1 cellular context compared by ENCODE assay signal in genomic region chr14:103492156-103492555, GRCh38.
TF ChIP-seq lines count a peak whose summit lies in the region.

No MANE protein-coding gene starts in this region.

TF ChIP-seq in GM23338, 12 proteins besides CTCF, POLR2A, EP300 and RAD21 (continued from another document):
- TF ChIP-seq ZNF462 (CRISPR knock-in tag; IDR thresholded peaks at IDR 0.05) (no peak), EZH2phosphoT487 (IDR thresholded peaks at IDR 0.05; ENCODE audit: unreplicated experiment) (no peak)
